Comparison of ENCODE assay signal across 10 cellular contexts in genomic region chr10:97689637-97690036, GRCh38. TPM values are rescaled to one million over a fixed set of nuclear protein-coding genes. Genes with fewer than 3 reads are reported as not detected.
DNase-seq lines count a peak whose midpoint lies in the region; ATAC-seq and TF ChIP-seq lines count a peak whose summit lies in the region.
"Had no signal": no experiment of that assay in that cellular context is flagged by ENCODE, and none has a peak within 500 bp of the region (broad histone marks: within the 10 kb centered on the region; RNA-seq: fewer than 3 reads in every experiment).

No MANE protein-coding gene starts in this region.

- H3K27me3 ChIP-seq in PC-9 (ENCODE audit: insufficient read depth, low read depth) (no peaks in the 10 kb centered on the region), esophagus (ENCODE audit: control insufficient read depth in 1 of 2, insufficient read depth in 2 of 2, low read length in 2 of 2) (no peaks in the 10 kb centered on the region), sigmoid colon (no peaks in the 10 kb centered on the region)

- H3K27ac Mint-ChIP-seq in immature natural killer cell = peak overlapping the region in 1 of 6 donors; percentile 50
- H3K27ac Mint-ChIP-seq: activated CD4-positive, alpha-beta T cell treated with anti-CD3 and anti-CD28 coated beads for 36 hours had no signal

- no peak overlapping the region for H3K4me2 ChIP-seq in PC-9

- no peaks in the 10 kb centered on the region for H4K20me1 ChIP-seq in PC-9 (ENCODE audit: insufficient read depth)

- TF ChIP-seq CTCF in PC-9 (conservative IDR thresholded peaks at IDR 0.05) = no peak
- no peak for TF ChIP-seq CTCF in sigmoid colon (IDR thresholded peaks at IDR 0.05)

- BruUV-seq in PC-9 (replicated peaks; lab: Mats Ljungman, UMichigan) = no TSS peak

- no peak for TF ChIP-seq EP300 in sigmoid colon (IDR thresholded peaks at IDR 0.05)

- 44 to 62% methylated on average over 5 of the region's 5 CpGs for WGBS in esophagus, 2 donors
- 88 to 93% methylated on average over 5 of the region's 5 CpGs for WGBS in sigmoid colon, 2 donors

- no peaks in the 10 kb centered on the region for H3K9me3 Mint-ChIP-seq in immature natural killer cell

- H3F3A ChIP-seq in PC-9 (ENCODE audit: insufficient read depth, low read depth) = peaks cover 30% of the 10 kb centered on the region

- H2AFZ ChIP-seq in PC-9 = no peak overlapping the region

- H3K9me3 ChIP-seq in PC-9 (ENCODE audit: insufficient read depth, low read depth) (no peaks in the 10 kb centered on the region), esophagus (ENCODE audit: control insufficient read depth in 2 of 2, insufficient read depth in 1 of 2, low read depth in 1 of 2, low read length in 1 of 2) (peaks cover 0 to 2% of the 10 kb centered on the region in 2 donors), sigmoid colon (no peaks in the 10 kb centered on the region)

- H3K36me3 ChIP-seq in PC-9 (ENCODE audit: low read depth) (no peaks in the 10 kb centered on the region), esophagus (ENCODE audit: control insufficient read depth in 2 of 2, insufficient read depth in 2 of 2, low read length in 1 of 2) (no peaks in the 10 kb centered on the region), sigmoid colon (no peaks in the 10 kb centered on the region)

- H3K79me2 ChIP-seq in PC-9 (ENCODE audit: low read depth) = peaks cover 21% of the 10 kb centered on the region

- no peak for TF ChIP-seq POLR2A in sigmoid colon (IDR thresholded peaks at IDR 0.05)

- H3K4me3 Mint-ChIP-seq in immature natural killer cell = no peak overlapping the region
- H3K4me3 Mint-ChIP-seq: activated CD4-positive, alpha-beta T cell treated with anti-CD3 and anti-CD28 coated beads for 36 hours had no signal

- H3K4me1 ChIP-seq in PC-9 (replicated peaks; ENCODE audit: insufficient read depth) (peaks cover 39% of the 10 kb centered on the region), esophagus (ENCODE audit: control insufficient read depth in 2 of 2, insufficient read depth in 2 of 2, low read length in 1 of 2) (peaks cover 0 to 6% of the 10 kb centered on the region in 2 donors), sigmoid colon (peaks cover 0 to 37% (median 33%) of the 10 kb centered on the region in 4 donors)

- peak overlapping the region; percentile 77 for H3K27ac ChIP-seq in PC-9
- peak overlapping the region; percentile 83 to 94 for H3K27ac ChIP-seq in esophagus (ENCODE audit: low read depth in 2 of 2, low read length in 1 of 2)
- H3K27ac ChIP-seq in sigmoid colon = peak overlapping the region; percentile 91 to 92 (median 92)

- CTCF ChIA-PET in PC-9 (lab: Charles Lee) = interaction anchor here (0.6 to 0.7 kb wide), 2 partner anchors 608 to 1557 kb away, joined by 3 read pairs; no protein-coding TSS in a partner anchor

- H3K4me1 Mint-ChIP-seq in immature natural killer cell = peaks cover 20 to 27% of the 10 kb centered on the region in 2 donors

- peaks cover 0 to 3% (median 0%) of the 10 kb centered on the region in 3 donors for H3K36me3 Mint-ChIP-seq in immature natural killer cell

- no peaks in the 10 kb centered on the region for H3K9me2 ChIP-seq in PC-9 (ENCODE audit: insufficient read depth)

- H3K4me3 ChIP-seq in PC-9 (no peak overlapping the region), esophagus (ENCODE audit: low read depth in 1 of 2, low read length in 2 of 2) (no peak overlapping the region), sigmoid colon (no peak overlapping the region)

- DNase-seq in GM03348 (ENCODE audit: low spot score) (peak; percentile 81), PC-9 (peak; percentile 50 to 84), sigmoid colon (no peak), immature natural killer cell (no peak)
- DNase-seq: activated CD4-positive, alpha-beta T cell treated with anti-CD3 and anti-CD28 coated beads for 36 hours; NCI-H2107 had no signal

- no peak for ATAC-seq in activated CD4-positive, CD25-positive, alpha-beta regulatory T cell treated with anti-CD3 and anti-CD28 coated beads, Interleukin-2, amount 50 U/mL, for 24 hours
- ATAC-seq in GM21528 (IDR thresholded peaks at IDR 0.05; ENCODE audit: low FRiP score, unreplicated experiment) (no peak), GM19328 (IDR thresholded peaks at IDR 0.05; ENCODE audit: unreplicated experiment) (no peak)
- ATAC-seq: activated CD4-positive, alpha-beta T cell treated with anti-CD3 and anti-CD28 coated beads for 36 hours had no signal

- intact Hi-C loops in PC-9 (cut with micrococcal nuclease; ENCODE audit: unreplicated experiment) (loop anchor here (10.0 kb wide), 1 partner anchor 195 kb away; no protein-coding TSS in a partner anchor), sigmoid colon (cut with DNase I) (no loop called here)

- POLR2A ChIA-PET in PC-9 (lab: Charles Lee; ENCODE audit: unreplicated experiment) = interaction anchor here (0.5 to 0.6 kb wide), 3 partner anchors 37 to 1992 kb away, joined by 3 to 4 read pairs (median 3); no protein-coding TSS in a partner anchor

- H3K27me3 Mint-ChIP-seq in immature natural killer cell (ENCODE audit: low read depth in 3 of 3) = peaks cover 0 to 7% (median 2%) of the 10 kb centered on the region in 3 donors
- H3K27me3 Mint-ChIP-seq: activated CD4-positive, alpha-beta T cell treated with anti-CD3 and anti-CD28 coated beads for 36 hours had no signal

RNA-seq across cellular contexts. Expression of gene AVPI1, which starts 2.6 kb away (rescaled TPM):
- 20.5 and 22.4 TPM in 2 replicates for total RNA-seq in PC-9 (2021)
- polyA plus RNA-seq in esophagus = 10 to 100 TPM in 1 of 2 donors, 1 to 10 TPM in 1; 9.8 to 15.3 TPM
- total RNA-seq in sigmoid colon = 10 to 100 TPM; 10.5 to 16.1 (median 12.2) TPM
- 10 to 100 TPM; 22.6 to 58.3 (median 31.8) TPM for polyA plus RNA-seq in sigmoid colon
- polyA plus RNA-seq in immature natural killer cell = 10 to 100 TPM in 1 of 3 donors, 1 to 10 TPM in 2; 3.0 to 14.1 (median 4.4) TPM

RNA-seq across cellular contexts. Expression of gene MARVELD1, which starts 23.9 kb away (rescaled TPM):
- total RNA-seq in PC-9 (2021) (33.1 and 40.1 TPM in 2 replicates), sigmoid colon (10 to 100 TPM; 17.3 to 40.7 (median 22.0) TPM)
- polyA plus RNA-seq in esophagus (1 to 10 TPM; 6.4 to 9.6 TPM), sigmoid colon (10 to 100 TPM; 16.2 to 22.2 (median 16.7) TPM), immature natural killer cell (1 to 10 TPM in 1 of 3 donors, under 1 TPM in 1, not detected in 1; 0.19 to 1.0 TPM)

RNA-seq across cellular contexts. Expression of gene ZFYVE27, which starts 47.3 kb away (rescaled TPM):
- 21.6 and 24.7 TPM in 2 replicates for total RNA-seq in PC-9 (2021)
- 10 to 100 TPM in 1 of 2 donors, 1 to 10 TPM in 1; 9.6 to 14.3 TPM for polyA plus RNA-seq in esophagus
- total RNA-seq in sigmoid colon = 10 to 100 TPM in 3 of 4 donors, 1 to 10 TPM in 1; 8.9 to 15.9 (median 12.4) TPM
- polyA plus RNA-seq in sigmoid colon = 10 to 100 TPM in 1 of 3 donors, 1 to 10 TPM in 2; 7.2 to 42.2 (median 7.9) TPM
- polyA plus RNA-seq in immature natural killer cell = 10 to 100 TPM; 20.0 to 31.8 (median 26.1) TPM

RNA-seq across cellular contexts. Expression of gene PI4K2A, which starts 49.2 kb away (rescaled TPM):
- total RNA-seq in PC-9 (2021) = 16.0 and 20.3 TPM in 2 replicates
- polyA plus RNA-seq in esophagus = 10 to 100 TPM; 11.5 to 19.9 TPM
- 10 to 100 TPM; 13.3 to 19.3 (median 13.9) TPM for total RNA-seq in sigmoid colon
- polyA plus RNA-seq in sigmoid colon = 1 to 10 TPM; 8.1 to 9.0 (median 8.9) TPM
- polyA plus RNA-seq in immature natural killer cell = 10 to 100 TPM; 12.6 to 19.6 (median 17.6) TPM

RNA-seq across cellular contexts. Expression of gene MORN4, which starts 56.3 kb away (rescaled TPM):
- total RNA-seq in PC-9 (2021) = 10.0 and 10.6 TPM in 2 replicates
- polyA plus RNA-seq in esophagus = 1 to 10 TPM; 1.1 to 1.8 TPM
- total RNA-seq in sigmoid colon = 10 to 100 TPM in 1 of 4 donors, 1 to 10 TPM in 2, under 1 TPM in 1; 0.83 to 23.4 (median 5.4) TPM
- 1 to 10 TPM; 1.2 to 2.5 (median 2.5) TPM for polyA plus RNA-seq in sigmoid colon
- polyA plus RNA-seq in immature natural killer cell = 1 to 10 TPM in 2 of 3 donors, under 1 TPM in 1; 0.80 to 6.1 (median 1.1) TPM

Comparison
In these comparisons a context has a peak if more than half of its experiments do, and no peak if none do; other contexts are left out.
1. DNase-seq: peak in GM03348 (single experiment) and PC-9 (2 of 2); none in sigmoid colon (single experiment) and immature natural killer cell (0 of 3).
2. Peak in every context shown above with its lines, with median percentiles within 50 percentile points of each other: H3K27ac ChIP-seq.